In genomic region chr3:4305210-4305609, GRCh38 we compare ENCODE assay signal across 8 cellular contexts. TPM values are rescaled to one million over a fixed set of nuclear protein-coding genes. Genes with fewer than 3 reads are reported as not detected.
DNase-seq lines count a peak whose midpoint lies in the region; ATAC-seq, FAIRE-seq and TF ChIP-seq lines count a peak whose summit lies in the region.
"Not testable (repeated sequence)": the region's sequence is repeated elsewhere in the genome, so short reads cannot be mapped to it uniquely, and the experiment has no call there.

No MANE protein-coding gene starts in this region.

- H3K4me1 ChIP-seq in CD4-positive, alpha-beta memory T cell (ENCODE audit: insufficient read depth, low read length): peaks cover 23% of the 10 kb centered on the region
- not testable (repeated sequence) for H3K4me1 ChIP-seq in astrocyte (ENCODE audit: insufficient read depth, low read length); naive thymus-derived CD4-positive, alpha-beta T cell (ENCODE audit: control insufficient read depth in 2 of 2, insufficient read depth in 2 of 2, low read length in 2 of 2)
- H3K4me1 ChIP-seq in gastroesophageal sphincter (peaks cover 12 to 66% (median 23%) of the 10 kb centered on the region in 3 donors), gastrocnemius medialis (peaks cover 32 to 38% of the 10 kb centered on the region in 2 donors), transverse colon (peaks cover 10 to 26% (median 18%) of the 10 kb centered on the region in 4 donors)

- H3K9me3 ChIP-seq in CD4-positive, alpha-beta memory T cell (ENCODE audit: control insufficient read depth in 1 of 2, low read length in 2 of 2); astrocyte (ENCODE audit: insufficient read depth, low read depth, low read length); gastroesophageal sphincter; naive thymus-derived CD4-positive, alpha-beta T cell (ENCODE audit: control insufficient read depth in 2 of 3, low read length in 3 of 3); gastrocnemius medialis; transverse colon: not testable (repeated sequence)

- H3K9me3 Mint-ChIP-seq in CD4-positive, alpha-beta memory T cell; activated T-cell treated with anti-CD3 and anti-CD28 coated beads, Interleukin-2, amount 50 U/mL, for 4 hours; astrocyte (ENCODE audit: unreplicated experiment); naive thymus-derived CD4-positive, alpha-beta T cell: not testable (repeated sequence)

- not testable (repeated sequence) for TF ChIP-seq EP300 in gastroesophageal sphincter (IDR thresholded peaks at IDR 0.05); transverse colon (IDR thresholded peaks at IDR 0.05; ENCODE audit: low read depth)

- not testable (repeated sequence) for H3K27ac ChIP-seq in CD4-positive, alpha-beta memory T cell (ENCODE audit: low read depth, low read length); astrocyte (ENCODE audit: low read depth, low read length); naive thymus-derived CD4-positive, alpha-beta T cell (ENCODE audit: low read depth, low read length)
- H3K27ac ChIP-seq in RWPE1 (peak overlapping the region; percentile 57), gastroesophageal sphincter (peak overlapping the region; percentile 61 to 97 (median 93)), gastrocnemius medialis (peak overlapping the region; percentile 54 to 92 (median 74)), transverse colon (peak overlapping the region in 3 of 4 donors; percentile 41 to 91 (median 59))

- peaks cover 24% of the 10 kb centered on the region for H3K79me2 ChIP-seq in astrocyte (ENCODE audit: insufficient read depth, low read length)

- WGBS in gastroesophageal sphincter (ENCODE audit: low coverage in 1 of 2), 2 donors: 91 to 96% methylated on average over 2 to 4 of the region's 7 CpGs
- 63 to 76% methylated on average over 4 to 7 of the region's 7 CpGs for WGBS in transverse colon (ENCODE audit: low coverage in 1 of 2), 2 donors

- not testable (repeated sequence) for H3K27me3 ChIP-seq in CD4-positive, alpha-beta memory T cell (ENCODE audit: insufficient read depth, low read length); astrocyte (ENCODE audit: insufficient read depth, low read length); gastroesophageal sphincter; naive thymus-derived CD4-positive, alpha-beta T cell (ENCODE audit: control insufficient read depth in 2 of 2, insufficient read depth in 2 of 2, low read length in 2 of 2); gastrocnemius medialis; transverse colon

- in situ Hi-C loops in gastrocnemius medialis (cut with MboI; ENCODE audit: low sequenced_read_pairs in 4 of 4); transverse colon (cut with MboI; ENCODE audit: low pct_ligation_motif_present in 1 of 4, low pct_unique_long_range_greater_than_20kb in 1 of 4, low sequenced_read_pairs in 3 of 4): not testable (repeated sequence)

- intact Hi-C loops in CD4-positive, alpha-beta memory T cell (cut with micrococcal nuclease): loop anchor here (10.0 kb wide), 1 partner anchor 820 kb away; the partner anchor contains the start of gene ARL8B
- intact Hi-C loops in naive thymus-derived CD4-positive, alpha-beta T cell (cut with micrococcal nuclease); transverse colon (cut with DNase I; ENCODE audit: low total_unique reads): not testable (repeated sequence)
- intact Hi-C loops in gastrocnemius medialis (cut with DNase I; ENCODE audit: low total_unique reads): loop anchor here (10.0 kb wide), 1 partner anchor 160 kb away; the partner anchor contains the start of gene SUMF1

- not testable (repeated sequence) for DNase-seq in CD4-positive, alpha-beta memory T cell; RWPE1 (ENCODE audit: low spot score); activated T-cell treated with anti-CD3 and anti-CD28 coated beads, Interleukin-2, amount 50 U/mL, for 4 hours; astrocyte (ENCODE audit: low read depth); naive thymus-derived CD4-positive, alpha-beta T cell; gastrocnemius medialis; transverse colon

- FAIRE-seq in astrocyte (lab: Jason Lieb, UNC): not testable (repeated sequence)

- peak overlapping the region in 5 of 8 donors; percentile 5 to 64 (median 23) for H3K4me3 Mint-ChIP-seq in CD4-positive, alpha-beta memory T cell
- peak overlapping the region; percentile 17 for H3K4me3 Mint-ChIP-seq in activated T-cell treated with anti-CD3 and anti-CD28 coated beads, Interleukin-2, amount 50 U/mL, for 4 hours
- peak overlapping the region; percentile 4 for H3K4me3 Mint-ChIP-seq in astrocyte (ENCODE audit: unreplicated experiment)
- peak overlapping the region; percentile 20 to 97 (median 54) for H3K4me3 Mint-ChIP-seq in naive thymus-derived CD4-positive, alpha-beta T cell

- H3K36me3 Mint-ChIP-seq in CD4-positive, alpha-beta memory T cell: peaks cover 8 to 12% of the 10 kb centered on the region in 2 donors
- not testable (repeated sequence) for H3K36me3 Mint-ChIP-seq in activated T-cell treated with anti-CD3 and anti-CD28 coated beads, Interleukin-2, amount 50 U/mL, for 4 hours (ENCODE audit: insufficient read depth); astrocyte (ENCODE audit: low read depth, unreplicated experiment)
- H3K36me3 Mint-ChIP-seq in naive thymus-derived CD4-positive, alpha-beta T cell: peaks cover 3 to 24% (median 5%) of the 10 kb centered on the region in 5 donors

- not testable (repeated sequence) for H2AFZ ChIP-seq in astrocyte (ENCODE audit: low read depth, low read length)

- not testable (repeated sequence) for H4K20me1 ChIP-seq in astrocyte (ENCODE audit: insufficient read depth, low read length)

- H3K36me3 ChIP-seq in CD4-positive, alpha-beta memory T cell (ENCODE audit: insufficient read depth, low read length); astrocyte (ENCODE audit: insufficient read depth, low read length); gastroesophageal sphincter; naive thymus-derived CD4-positive, alpha-beta T cell (ENCODE audit: control insufficient read depth in 2 of 3, insufficient read depth in 3 of 3, low read length in 3 of 3); gastrocnemius medialis; transverse colon: not testable (repeated sequence)

- POLR2A ChIA-PET in CD4-positive, alpha-beta memory T cell (lab: Charles Lee; ENCODE audit: partially characterized antibody); RWPE1 (lab: Yijun Ruan, JAX; ENCODE audit: low non-redundant PET): not testable (repeated sequence)
- POLR2A ChIA-PET in naive thymus-derived CD4-positive, alpha-beta T cell (lab: Charles Lee): interaction anchor here (0.5 kb wide), 1 partner anchor 1160 kb away, joined by 6 read pairs; no protein-coding TSS in a partner anchor

- H3K27ac Mint-ChIP-seq in CD4-positive, alpha-beta memory T cell: peak overlapping the region in 1 of 7 donors; percentile 33
- not testable (repeated sequence) for H3K27ac Mint-ChIP-seq in astrocyte (ENCODE audit: unreplicated experiment)
- H3K27ac Mint-ChIP-seq in naive thymus-derived CD4-positive, alpha-beta T cell: peak overlapping the region in 2 of 9 donors; percentile 34 to 51

- not testable (repeated sequence) for TF ChIP-seq CTCF in RWPE1 (conservative IDR thresholded peaks at IDR 0.05; ENCODE audit: low read depth); astrocyte (IDR thresholded peaks at IDR 0.05; ENCODE audit: insufficient read depth, low read depth, low read length); gastroesophageal sphincter (IDR thresholded peaks at IDR 0.05); gastrocnemius medialis (IDR thresholded peaks at IDR 0.05 in 4 of 5, conservative IDR thresholded peaks at IDR 0.05 in 1 of 5); transverse colon (IDR thresholded peaks at IDR 0.05)

- H3K4me1 Mint-ChIP-seq in CD4-positive, alpha-beta memory T cell: peaks cover 9 to 33% (median 16%) of the 10 kb centered on the region in 4 donors
- H3K4me1 Mint-ChIP-seq in activated T-cell treated with anti-CD3 and anti-CD28 coated beads, Interleukin-2, amount 50 U/mL, for 4 hours (ENCODE audit: low read depth): peaks cover 18% of the 10 kb centered on the region
- not testable (repeated sequence) for H3K4me1 Mint-ChIP-seq in astrocyte (ENCODE audit: low read depth, unreplicated experiment)
- H3K4me1 Mint-ChIP-seq in naive thymus-derived CD4-positive, alpha-beta T cell: peaks cover 8 to 52% (median 34%) of the 10 kb centered on the region in 7 donors

- not testable (repeated sequence) for H3K4me3 ChIP-seq in CD4-positive, alpha-beta memory T cell (ENCODE audit: low read length in 2 of 2); astrocyte (ENCODE audit: insufficient read depth, low read depth, low read length); naive thymus-derived CD4-positive, alpha-beta T cell (ENCODE audit: low read length); transverse colon
- H3K4me3 ChIP-seq in gastroesophageal sphincter (peak overlapping the region in 1 of 2 donors; percentile 81), gastrocnemius medialis (peak overlapping the region in 1 of 4 donors; percentile 1)

- not testable (repeated sequence) for H3K9ac ChIP-seq in astrocyte (ENCODE audit: low read length)

- CTCF ChIA-PET in CD4-positive, alpha-beta memory T cell (lab: Charles Lee; ENCODE audit: partially characterized antibody): interaction anchor here (2.0 to 3.2 kb wide), 2 partner anchors 45 to 328 kb away, joined by 6 to 13 read pairs; no protein-coding TSS in a partner anchor
- CTCF ChIA-PET in RWPE1 (lab: Yijun Ruan, JAX): interaction anchor here (0.6 kb wide), 1 partner anchor 418 kb away, joined by 3 read pairs; no protein-coding TSS in a partner anchor
- CTCF ChIA-PET in naive thymus-derived CD4-positive, alpha-beta T cell (lab: Charles Lee): not testable (repeated sequence)

- TF ChIP-seq POLR2A in gastroesophageal sphincter (IDR thresholded peaks at IDR 0.05); gastrocnemius medialis (IDR thresholded peaks at IDR 0.05); transverse colon (IDR thresholded peaks at IDR 0.05): not testable (repeated sequence)

- H3K27me3 Mint-ChIP-seq in CD4-positive, alpha-beta memory T cell; activated T-cell treated with anti-CD3 and anti-CD28 coated beads, Interleukin-2, amount 50 U/mL, for 4 hours (ENCODE audit: low read depth); astrocyte (ENCODE audit: low read depth, unreplicated experiment); naive thymus-derived CD4-positive, alpha-beta T cell: not testable (repeated sequence)

- ATAC-seq in activated T-cell treated with anti-CD3 and anti-CD28 coated beads, Interleukin-2, amount 50 U/mL, for 4 hours; gastroesophageal sphincter; naive thymus-derived CD4-positive, alpha-beta T cell; gastrocnemius medialis: not testable (repeated sequence)

- H3K4me2 ChIP-seq in astrocyte (ENCODE audit: low read length): not testable (repeated sequence)

RNA-seq across cellular contexts. Expression of gene SETMAR, which starts 2.0 kb away (rescaled TPM):
- total RNA-seq in CD4-positive, alpha-beta memory T cell: 10 to 100 TPM; 11.1 to 11.5 TPM
- 10 to 100 TPM; 10.2 to 12.9 TPM for polyA plus RNA-seq in CD4-positive, alpha-beta memory T cell
- total RNA-seq in activated T-cell treated with anti-CD3 and anti-CD28 coated beads, Interleukin-2, amount 50 U/mL, for 4 hours: 10 to 100 TPM; 19.0 to 21.3 (median 19.9) TPM
- total RNA-seq in astrocyte (8.4 and 10.9 TPM in 2 replicates), gastroesophageal sphincter (10 to 100 TPM; 24.4 to 43.4 (median 26.8) TPM), gastrocnemius medialis (10 to 100 TPM in 1 of 4 donors, 1 to 10 TPM in 3; 3.7 to 10.4 (median 7.6) TPM), transverse colon (10 to 100 TPM; 12.0 to 30.7 (median 15.9) TPM)
- 10 to 100 TPM in 4 of 5 experiments, 1 to 10 TPM in 1; 6.4 to 13.7 (median 12.5) TPM for total RNA-seq in naive thymus-derived CD4-positive, alpha-beta T cell
- 10 to 100 TPM; 19.9 to 24.1 TPM for polyA plus RNA-seq in naive thymus-derived CD4-positive, alpha-beta T cell

Comparison
In these comparisons a context has a peak if more than half of its experiments do, and no peak if none do; other contexts are left out.
1. H3K4me3 Mint-ChIP-seq: peak in every context shown above with its lines; median percentile 54 in naive thymus-derived CD4-positive, alpha-beta T cell; 23 in CD4-positive, alpha-beta memory T cell; 17 in activated T-cell treated with anti-CD3 and anti-CD28 coated beads, Interleukin-2, amount 50 U/mL, for 4 hours; 4 in astrocyte.